In the genomic region with DNA sequence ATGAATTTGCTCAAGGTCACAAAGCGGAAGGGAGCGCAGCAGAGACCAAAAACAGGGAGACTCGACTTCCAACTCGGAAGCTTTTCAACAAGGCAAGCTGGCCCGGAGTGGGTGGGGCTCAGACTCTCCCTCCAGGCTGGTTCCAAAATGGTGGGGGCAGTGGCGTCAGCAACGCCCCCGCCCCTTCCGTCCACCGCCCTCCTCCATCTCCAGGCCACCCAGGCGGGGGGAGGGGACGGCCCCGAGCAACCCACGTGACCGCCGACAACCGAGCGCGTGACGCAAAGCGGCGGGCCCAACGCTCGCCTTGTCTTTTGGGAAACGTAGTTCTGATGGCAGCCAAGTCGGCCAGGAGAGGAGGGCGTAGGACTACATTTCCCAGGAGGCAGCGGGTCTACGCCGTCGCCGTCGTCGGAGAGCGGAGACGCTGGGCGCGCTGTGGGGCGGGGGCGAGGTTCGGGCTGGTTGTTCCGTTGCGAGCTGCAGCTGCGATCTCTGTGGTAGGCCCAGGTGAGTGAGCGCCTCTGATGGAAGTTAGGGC, we compare ENCODE assay signal across 1 cellular context.
TF ChIP-seq lines count a peak whose summit lies in the region.

A gene with protein sequence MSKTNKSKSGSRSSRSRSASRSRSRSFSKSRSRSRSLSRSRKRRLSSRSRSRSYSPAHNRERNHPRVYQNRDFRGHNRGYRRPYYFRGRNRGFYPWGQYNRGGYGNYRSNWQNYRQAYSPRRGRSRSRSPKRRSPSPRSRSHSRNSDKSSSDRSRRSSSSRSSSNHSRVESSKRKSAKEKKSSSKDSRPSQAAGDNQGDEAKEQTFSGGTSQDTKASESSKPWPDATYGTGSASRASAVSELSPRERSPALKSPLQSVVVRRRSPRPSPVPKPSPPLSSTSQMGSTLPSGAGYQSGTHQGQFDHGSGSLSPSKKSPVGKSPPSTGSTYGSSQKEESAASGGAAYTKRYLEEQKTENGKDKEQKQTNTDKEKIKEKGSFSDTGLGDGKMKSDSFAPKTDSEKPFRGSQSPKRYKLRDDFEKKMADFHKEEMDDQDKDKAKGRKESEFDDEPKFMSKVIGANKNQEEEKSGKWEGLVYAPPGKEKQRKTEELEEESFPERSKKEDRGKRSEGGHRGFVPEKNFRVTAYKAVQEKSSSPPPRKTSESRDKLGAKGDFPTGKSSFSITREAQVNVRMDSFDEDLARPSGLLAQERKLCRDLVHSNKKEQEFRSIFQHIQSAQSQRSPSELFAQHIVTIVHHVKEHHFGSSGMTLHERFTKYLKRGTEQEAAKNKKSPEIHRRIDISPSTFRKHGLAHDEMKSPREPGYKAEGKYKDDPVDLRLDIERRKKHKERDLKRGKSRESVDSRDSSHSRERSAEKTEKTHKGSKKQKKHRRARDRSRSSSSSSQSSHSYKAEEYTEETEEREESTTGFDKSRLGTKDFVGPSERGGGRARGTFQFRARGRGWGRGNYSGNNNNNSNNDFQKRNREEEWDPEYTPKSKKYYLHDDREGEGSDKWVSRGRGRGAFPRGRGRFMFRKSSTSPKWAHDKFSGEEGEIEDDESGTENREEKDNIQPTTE (plus strand): TSS at position 448 of the 541 bp plus-strand sequence. CDS start 58,121 bp downstream, outside the sequence.

TF ChIP-seq in K562, 482 proteins besides CTCF, POLR2A, EP300 and RAD21 (continued from another document and continues in another):
- TF ChIP-seq, protein P1, sequence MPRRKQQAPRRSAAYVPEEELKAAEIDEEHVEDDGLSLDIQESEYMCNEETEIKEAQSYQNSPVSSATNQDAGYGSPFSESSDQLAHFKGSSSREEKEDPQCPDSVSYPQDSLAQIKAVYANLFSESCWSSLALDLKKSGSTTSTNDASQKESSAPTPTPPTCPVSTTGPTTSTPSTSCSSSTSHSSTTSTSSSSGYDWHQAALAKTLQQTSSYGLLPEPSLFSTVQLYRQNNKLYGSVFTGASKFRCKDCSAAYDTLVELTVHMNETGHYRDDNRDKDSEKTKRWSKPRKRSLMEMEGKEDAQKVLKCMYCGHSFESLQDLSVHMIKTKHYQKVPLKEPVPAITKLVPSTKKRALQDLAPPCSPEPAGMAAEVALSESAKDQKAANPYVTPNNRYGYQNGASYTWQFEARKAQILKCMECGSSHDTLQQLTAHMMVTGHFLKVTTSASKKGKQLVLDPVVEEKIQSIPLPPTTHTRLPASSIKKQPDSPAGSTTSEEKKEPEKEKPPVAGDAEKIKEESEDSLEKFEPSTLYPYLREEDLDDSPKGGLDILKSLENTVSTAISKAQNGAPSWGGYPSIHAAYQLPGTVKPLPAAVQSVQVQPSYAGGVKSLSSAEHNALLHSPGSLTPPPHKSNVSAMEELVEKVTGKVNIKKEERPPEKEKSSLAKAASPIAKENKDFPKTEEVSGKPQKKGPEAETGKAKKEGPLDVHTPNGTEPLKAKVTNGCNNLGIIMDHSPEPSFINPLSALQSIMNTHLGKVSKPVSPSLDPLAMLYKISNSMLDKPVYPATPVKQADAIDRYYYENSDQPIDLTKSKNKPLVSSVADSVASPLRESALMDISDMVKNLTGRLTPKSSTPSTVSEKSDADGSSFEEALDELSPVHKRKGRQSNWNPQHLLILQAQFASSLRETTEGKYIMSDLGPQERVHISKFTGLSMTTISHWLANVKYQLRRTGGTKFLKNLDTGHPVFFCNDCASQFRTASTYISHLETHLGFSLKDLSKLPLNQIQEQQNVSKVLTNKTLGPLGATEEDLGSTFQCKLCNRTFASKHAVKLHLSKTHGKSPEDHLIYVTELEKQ (CRISPR knock-in tag; IDR thresholded peaks at IDR 0.05): no peak
- TF ChIP-seq, protein P2, sequence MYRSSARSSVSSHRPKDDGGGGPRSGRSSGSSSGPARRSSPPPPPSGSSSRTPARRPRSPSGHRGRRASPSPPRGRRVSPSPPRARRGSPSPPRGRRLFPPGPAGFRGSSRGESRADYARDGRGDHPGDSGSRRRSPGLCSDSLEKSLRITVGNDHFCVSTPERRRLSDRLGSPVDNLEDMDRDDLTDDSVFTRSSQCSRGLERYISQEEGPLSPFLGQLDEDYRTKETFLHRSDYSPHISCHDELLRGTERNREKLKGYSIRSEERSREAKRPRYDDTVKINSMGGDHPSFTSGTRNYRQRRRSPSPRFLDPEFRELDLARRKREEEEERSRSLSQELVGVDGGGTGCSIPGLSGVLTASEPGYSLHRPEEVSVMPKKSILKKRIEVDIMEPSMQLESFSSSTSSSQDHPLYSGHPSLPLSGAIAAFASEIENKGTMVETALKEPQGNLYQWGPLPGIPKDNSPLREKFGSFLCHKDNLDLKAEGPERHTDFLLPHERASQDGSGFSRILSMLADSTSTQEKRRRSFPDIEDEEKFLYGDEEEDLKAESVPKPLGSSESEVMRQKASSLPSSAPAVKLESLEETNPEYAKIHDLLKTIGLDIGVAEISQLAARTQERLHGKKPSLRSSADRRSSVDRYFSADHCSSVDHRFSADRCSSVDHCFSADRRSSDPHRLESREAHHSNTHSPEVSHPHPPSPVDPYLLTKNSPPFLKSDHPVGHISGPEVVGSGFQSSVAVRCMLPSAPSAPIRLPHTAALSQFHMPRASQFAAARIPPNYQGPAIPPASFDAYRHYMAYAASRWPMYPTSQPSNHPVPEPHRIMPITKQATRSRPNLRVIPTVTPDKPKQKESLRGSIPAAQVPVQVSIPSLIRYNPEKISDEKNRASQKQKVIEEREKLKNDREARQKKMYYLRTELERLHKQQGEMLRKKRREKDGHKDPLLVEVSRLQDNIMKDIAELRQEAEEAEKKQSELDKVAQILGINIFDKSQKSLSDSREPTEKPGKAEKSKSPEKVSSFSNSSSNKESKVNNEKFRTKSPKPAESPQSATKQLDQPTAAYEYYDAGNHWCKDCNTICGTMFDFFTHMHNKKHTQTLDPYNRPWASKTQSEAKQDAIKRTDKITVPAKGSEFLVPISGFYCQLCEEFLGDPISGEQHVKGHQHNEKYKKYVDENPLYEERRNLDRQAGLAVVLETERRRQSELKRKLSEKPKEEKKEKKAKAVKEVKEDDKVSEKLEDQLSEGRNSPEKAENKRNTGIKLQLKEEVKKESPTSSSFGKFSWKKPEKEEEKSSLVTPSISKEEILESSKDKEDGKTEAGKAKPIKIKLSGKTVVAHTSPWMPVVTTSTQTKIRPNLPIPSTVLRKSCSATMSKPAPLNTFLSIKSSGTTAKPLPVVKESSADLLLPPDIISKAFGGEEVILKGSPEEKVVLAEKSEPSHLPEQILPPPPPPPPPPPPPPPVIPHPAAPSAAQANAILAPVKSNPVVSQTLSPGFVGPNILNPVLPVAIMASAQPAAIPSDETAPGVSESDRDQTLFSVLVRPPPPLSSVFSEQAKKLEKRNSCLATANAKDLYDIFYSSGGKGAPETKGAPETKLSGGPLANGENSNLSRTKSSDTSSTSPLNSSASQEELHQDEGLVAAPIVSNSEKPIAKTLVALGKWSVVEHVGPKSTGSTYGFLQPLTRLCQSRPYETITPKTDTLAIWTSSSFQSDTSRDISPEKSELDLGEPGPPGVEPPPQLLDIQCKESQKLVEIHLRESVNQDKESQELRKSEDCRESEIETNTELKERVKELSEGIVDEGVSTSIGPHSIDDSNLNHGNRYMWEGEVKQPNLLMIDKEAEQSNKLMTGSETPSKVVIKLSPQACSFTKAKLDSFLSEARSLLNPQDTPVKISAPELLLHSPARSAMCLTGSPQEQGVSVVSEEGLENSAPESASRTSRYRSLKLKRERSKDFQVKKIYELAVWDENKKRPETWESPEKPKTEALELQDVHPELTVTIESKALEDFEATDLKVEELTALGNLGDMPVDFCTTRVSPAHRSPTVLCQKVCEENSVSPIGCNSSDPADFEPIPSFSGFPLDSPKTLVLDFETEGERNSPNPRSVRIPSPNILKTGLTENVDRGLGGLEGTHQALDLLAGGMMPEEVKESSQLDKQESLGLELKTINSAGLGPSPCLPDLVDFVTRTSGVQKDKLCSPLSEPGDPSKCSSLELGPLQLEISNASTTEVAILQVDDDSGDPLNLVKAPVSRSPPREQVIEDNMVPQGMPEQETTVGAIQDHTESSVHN (IDR thresholded peaks at IDR 0.05; ENCODE audit: borderline replicate concordance in 1 of 2, low read depth in 1 of 2): no peak
- TF ChIP-seq ZNF316 (IDR thresholded peaks at IDR 0.05) (no peak), FOXK1 (CRISPR knock-in tag; IDR thresholded peaks at IDR 0.05; ENCODE audit: borderline replicate concordance) (no peak), HNRNPH1 (optimal IDR thresholded peaks at IDR 0.05; ENCODE audit: low read depth, low read length) (no peak), NR2F6 (CRISPR knock-in tag; IDR thresholded peaks at IDR 0.05) (no peak), LARP7 (IDR thresholded peaks at IDR 0.05) (no peak), NCOA1 (IDR thresholded peaks at IDR 0.05; ENCODE audit: low read depth) (0 out of 2 replicates have a peak, but pooled peaks have one; percentile 21), TGIF2 (CRISPR knock-in tag; IDR thresholded peaks at IDR 0.05) (no peak), SMARCB1 (IDR thresholded peaks at IDR 0.05; ENCODE audit: insufficient read length, low read depth) (no peak), PML (IDR thresholded peaks at IDR 0.05; ENCODE audit: low read length) (peak; percentile 54; the same call in 1 of the 2 replicates), HNRNPL (IDR thresholded peaks at IDR 0.05; ENCODE audit: low read depth, low read length) (no peak), LEF1 (IDR thresholded peaks at IDR 0.05) (0 out of 2 replicates have a peak, but pooled peaks have one; percentile 2), ZNF76 (CRISPR knock-in tag; IDR thresholded peaks at IDR 0.05; ENCODE audit: borderline replicate concordance) (no peak), ETV1 (tag; conservative IDR thresholded peaks at IDR 0.05; ENCODE audit: low read depth) (peak; percentile 78), ZNF232 (CRISPR knock-in tag; IDR thresholded peaks at IDR 0.05) (no peak), ZNF184 (CRISPR knock-in tag; IDR thresholded peaks at IDR 0.05) (no peak)
- TF ChIP-seq, protein P3, sequence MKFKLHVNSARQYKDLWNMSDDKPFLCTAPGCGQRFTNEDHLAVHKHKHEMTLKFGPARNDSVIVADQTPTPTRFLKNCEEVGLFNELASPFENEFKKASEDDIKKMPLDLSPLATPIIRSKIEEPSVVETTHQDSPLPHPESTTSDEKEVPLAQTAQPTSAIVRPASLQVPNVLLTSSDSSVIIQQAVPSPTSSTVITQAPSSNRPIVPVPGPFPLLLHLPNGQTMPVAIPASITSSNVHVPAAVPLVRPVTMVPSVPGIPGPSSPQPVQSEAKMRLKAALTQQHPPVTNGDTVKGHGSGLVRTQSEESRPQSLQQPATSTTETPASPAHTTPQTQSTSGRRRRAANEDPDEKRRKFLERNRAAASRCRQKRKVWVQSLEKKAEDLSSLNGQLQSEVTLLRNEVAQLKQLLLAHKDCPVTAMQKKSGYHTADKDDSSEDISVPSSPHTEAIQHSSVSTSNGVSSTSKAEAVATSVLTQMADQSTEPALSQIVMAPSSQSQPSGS (CRISPR knock-in tag; IDR thresholded peaks at IDR 0.05): no peak
- TF ChIP-seq, protein P4, sequence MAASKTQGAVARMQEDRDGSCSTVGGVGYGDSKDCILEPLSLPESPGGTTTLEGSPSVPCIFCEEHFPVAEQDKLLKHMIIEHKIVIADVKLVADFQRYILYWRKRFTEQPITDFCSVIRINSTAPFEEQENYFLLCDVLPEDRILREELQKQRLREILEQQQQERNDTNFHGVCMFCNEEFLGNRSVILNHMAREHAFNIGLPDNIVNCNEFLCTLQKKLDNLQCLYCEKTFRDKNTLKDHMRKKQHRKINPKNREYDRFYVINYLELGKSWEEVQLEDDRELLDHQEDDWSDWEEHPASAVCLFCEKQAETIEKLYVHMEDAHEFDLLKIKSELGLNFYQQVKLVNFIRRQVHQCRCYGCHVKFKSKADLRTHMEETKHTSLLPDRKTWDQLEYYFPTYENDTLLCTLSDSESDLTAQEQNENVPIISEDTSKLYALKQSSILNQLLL (CRISPR knock-in tag; IDR thresholded peaks at IDR 0.05; ENCODE audit: borderline replicate concordance): no peak
- TF ChIP-seq, protein P5, sequence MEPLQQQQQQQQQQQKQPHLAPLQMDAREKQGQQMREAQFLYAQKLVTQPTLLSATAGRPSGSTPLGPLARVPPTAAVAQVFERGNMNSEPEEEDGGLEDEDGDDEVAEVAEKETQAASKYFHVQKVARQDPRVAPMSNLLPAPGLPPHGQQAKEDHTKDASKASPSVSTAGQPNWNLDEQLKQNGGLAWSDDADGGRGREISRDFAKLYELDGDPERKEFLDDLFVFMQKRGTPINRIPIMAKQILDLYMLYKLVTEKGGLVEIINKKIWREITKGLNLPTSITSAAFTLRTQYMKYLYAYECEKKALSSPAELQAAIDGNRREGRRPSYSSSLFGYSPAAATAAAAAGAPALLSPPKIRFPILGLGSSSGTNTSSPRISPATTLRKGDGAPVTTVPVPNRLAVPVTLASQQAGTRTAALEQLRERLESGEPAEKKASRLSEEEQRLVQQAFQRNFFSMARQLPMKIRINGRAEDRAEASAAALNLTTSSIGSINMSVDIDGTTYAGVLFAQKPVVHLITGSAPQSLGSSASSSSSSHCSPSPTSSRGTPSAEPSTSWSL (CRISPR knock-in tag; IDR thresholded peaks at IDR 0.05; ENCODE audit: borderline replicate concordance): no peak
- TF ChIP-seq, protein P6, sequence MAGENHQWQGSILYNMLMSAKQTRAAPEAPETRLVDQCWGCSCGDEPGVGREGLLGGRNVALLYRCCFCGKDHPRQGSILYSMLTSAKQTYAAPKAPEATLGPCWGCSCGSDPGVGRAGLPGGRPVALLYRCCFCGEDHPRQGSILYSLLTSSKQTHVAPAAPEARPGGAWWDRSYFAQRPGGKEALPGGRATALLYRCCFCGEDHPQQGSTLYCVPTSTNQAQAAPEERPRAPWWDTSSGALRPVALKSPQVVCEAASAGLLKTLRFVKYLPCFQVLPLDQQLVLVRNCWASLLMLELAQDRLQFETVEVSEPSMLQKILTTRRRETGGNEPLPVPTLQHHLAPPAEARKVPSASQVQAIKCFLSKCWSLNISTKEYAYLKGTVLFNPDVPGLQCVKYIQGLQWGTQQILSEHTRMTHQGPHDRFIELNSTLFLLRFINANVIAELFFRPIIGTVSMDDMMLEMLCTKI (IDR thresholded peaks at IDR 0.05; ENCODE audit: partially characterized antibody): no peak
- TF ChIP-seq, protein P7, sequence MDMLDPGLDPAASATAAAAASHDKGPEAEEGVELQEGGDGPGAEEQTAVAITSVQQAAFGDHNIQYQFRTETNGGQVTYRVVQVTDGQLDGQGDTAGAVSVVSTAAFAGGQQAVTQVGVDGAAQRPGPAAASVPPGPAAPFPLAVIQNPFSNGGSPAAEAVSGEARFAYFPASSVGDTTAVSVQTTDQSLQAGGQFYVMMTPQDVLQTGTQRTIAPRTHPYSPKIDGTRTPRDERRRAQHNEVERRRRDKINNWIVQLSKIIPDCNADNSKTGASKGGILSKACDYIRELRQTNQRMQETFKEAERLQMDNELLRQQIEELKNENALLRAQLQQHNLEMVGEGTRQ (CRISPR knock-in tag; IDR thresholded peaks at IDR 0.05): peak; percentile 100
